In genomic region chr1:53868565-53868964, GRCh38 we compare ENCODE assay signal across 22 cellular contexts. TPM values are rescaled to one million over a fixed set of nuclear protein-coding genes. Genes with fewer than 3 reads are reported as not detected.
"Had no signal": no experiment of that assay in that cellular context is flagged by ENCODE, and none has a peak within 500 bp of the region (broad histone marks: within the 10 kb centered on the region; RNA-seq: fewer than 3 reads in every experiment).

No MANE protein-coding gene starts in this region.

- H3K4me1 ChIP-seq: suprapubic skin, thyroid gland, upper lobe of left lung, uterus had no signal

- H3K27me3 ChIP-seq: ovary, suprapubic skin, thyroid gland, upper lobe of left lung, uterus had no signal

- H3K27ac ChIP-seq: ovary, suprapubic skin, thyroid gland, upper lobe of left lung, uterus had no signal

- FAIRE-seq: islet of Langerhans had no signal

- H3K4me2 ChIP-seq: smooth muscle cell had no signal

- H3K4me3 ChIP-seq: ovary, smooth muscle cell, suprapubic skin, thyroid gland, upper lobe of left lung, uterus had no signal

- H3K36me3 ChIP-seq: ovary, uterus had no signal

- H3K9me3 ChIP-seq: ovary, suprapubic skin, thyroid gland, upper lobe of left lung, uterus had no signal

- DNase-seq: endodermal cell; foreskin melanocyte; head of caudate nucleus; hippocampal formation; kidney glomerular epithelial cell; mammary epithelial cell; natural killer cell; ovary; right cardiac atrium; stimulated activated CD4-positive, alpha-beta T cell treated with anti-CD3 and anti-CD28 coated beads, Interleukin-2, amount 100 ng/mL, for 48 hours; stimulated activated naive CD4-positive, alpha-beta T cell treated with Interleukin-2 at 50 U/mL for 16 hours; thyroid gland; upper lobe of left lung; uterus had no signal

RNA-seq across cellular contexts. Expression of gene DIO1, which starts 25.4 kb away (rescaled TPM):
- total RNA-seq: endodermal cell, lower leg skin, mammary epithelial cell, mesenteric fat pad, myocyte, natural killer cell, neural crest cell, posterior vena cava, right cardiac atrium, smooth muscle cell, suprapubic skin had no signal
- polyA plus RNA-seq: mammary epithelial cell, ovary, right cardiac atrium had no signal
